In genomic region chr18:3397786-3398185, GRCh38 we compare ENCODE assay signal across 20 cellular contexts. TPM values are rescaled to one million over a fixed set of nuclear protein-coding genes. Genes with fewer than 3 reads are reported as not detected.
DNase-seq lines count a peak whose midpoint lies in the region; ATAC-seq and TF ChIP-seq lines count a peak whose summit lies in the region.
"Had no signal": no experiment of that assay in that cellular context is flagged by ENCODE, and none has a peak within 500 bp of the region (broad histone marks: within the 10 kb centered on the region; RNA-seq: fewer than 3 reads in every experiment).

No MANE protein-coding gene starts in this region.

- DNase-seq in HT-29 (ENCODE audit: low spot score): peak; percentile 20
- peak; percentile 32 for DNase-seq in neural progenitor cell (ENCODE audit: low spot score)
- DNase-seq in NCI-H2107 treated with DMSO at 0.1 percent for 48 hours (lab: John Stamatoyannopoulos, UW; ENCODE audit: unreplicated experiment): no peak
- DNase-seq in right cardiac atrium: no peak
- DNase-seq in DMS153 treated with DMSO at 0.1 percent for 48 hours (lab: John Stamatoyannopoulos, UW; ENCODE audit: unreplicated experiment): no peak
- no peak for DNase-seq in cerebellum (ENCODE audit: low spot score)
- DNase-seq: CD8-positive, alpha-beta T cell; DMS79 treated with DMSO at 0.1 percent for 48 hours; HFFc6; NCI-H1048; NCI-H1436 treated with DMSO at 0.1 percent for 48 hours; NCI-H2029; NCI-H2171 treated with DMSO at 0.1 percent for 48 hours; NCI-H446; NCI-H748 treated with DMSO at 0.1 percent for 48 hours had no signal

- no peaks in the 10 kb centered on the region for H3K36me3 ChIP-seq in neural progenitor cell
- H3K36me3 ChIP-seq: BLaER1, SJSA1 had no signal

- no peak overlapping the region for H2AFZ ChIP-seq in neural progenitor cell (replicated peaks)

- WGBS in right cardiac atrium: 97% methylated on average over 2 of the region's 2 CpGs

- H3K9me3 ChIP-seq in neural progenitor cell (ENCODE audit: low read depth) (no peaks in the 10 kb centered on the region), right cardiac atrium (ENCODE audit: control insufficient read depth, low read length) (peaks cover 7% of the 10 kb centered on the region)

- no peaks in the 10 kb centered on the region for H3K79me2 ChIP-seq in neural progenitor cell (ENCODE audit: low read depth)

- H3K4me3 ChIP-seq in neural progenitor cell (no peak overlapping the region), right cardiac atrium (ENCODE audit: low read length) (no peak overlapping the region)
- H3K4me3 ChIP-seq: BLaER1, SJSA1 had no signal

- H3K27ac ChIP-seq in C4-2B (peak overlapping the region; percentile 64; the same call in 1 of the 2 replicates), angular gyrus (ENCODE audit: low read depth, low read length) (peak overlapping the region; percentile 99), neural progenitor cell (no peak overlapping the region), right cardiac atrium (ENCODE audit: low read length) (no peak overlapping the region)
- H3K27ac ChIP-seq: BLaER1, KMS-11, SJSA1 had no signal

- no peak for ATAC-seq in right cardiac atrium
- ATAC-seq: CD8-positive, alpha-beta T cell had no signal

- TF ChIP-seq CTCF in C4-2B (conservative IDR thresholded peaks at IDR 0.05): no peak
- no peak for TF ChIP-seq CTCF in neural progenitor cell (IDR thresholded peaks at IDR 0.05)

- peak overlapping the region; percentile 7 for H3K4me3 Mint-ChIP-seq in neural progenitor cell
- H3K4me3 Mint-ChIP-seq: CD8-positive, alpha-beta T cell; HFFc6 had no signal

- peaks cover 12% of the 10 kb centered on the region for H3K9me3 Mint-ChIP-seq in neural progenitor cell

- H3K4me1 ChIP-seq in neural progenitor cell (peaks cover 17% of the 10 kb centered on the region), right cardiac atrium (ENCODE audit: control insufficient read depth, insufficient read depth, low read length) (no peaks in the 10 kb centered on the region)
- H3K4me1 ChIP-seq: SJSA1 had no signal

- peaks cover 12% of the 10 kb centered on the region for H3K4me1 Mint-ChIP-seq in neural progenitor cell

- H3K27me3 ChIP-seq in neural progenitor cell (no peaks in the 10 kb centered on the region), right cardiac atrium (ENCODE audit: control insufficient read depth, insufficient read depth) (no peaks in the 10 kb centered on the region)
- H3K27me3 ChIP-seq: BLaER1, SJSA1 had no signal

- intact Hi-C loops in right cardiac atrium (cut with DNase I): no loop called here

- H3K4me2 ChIP-seq in neural progenitor cell: no peak overlapping the region
- H3K4me2 ChIP-seq: BLaER1, KMS-11 had no signal

- no peaks in the 10 kb centered on the region for H3K36me3 Mint-ChIP-seq in neural progenitor cell
- H3K36me3 Mint-ChIP-seq: CD8-positive, alpha-beta T cell had no signal

- H3K27me3 Mint-ChIP-seq in neural progenitor cell (ENCODE audit: insufficient read depth, low read depth): no peaks in the 10 kb centered on the region

- no peaks in the 10 kb centered on the region for H4K20me1 ChIP-seq in neural progenitor cell (ENCODE audit: low read depth)
- H4K20me1 ChIP-seq: BLaER1 had no signal

- H3F3A ChIP-seq in neural progenitor cell (ENCODE audit: low read depth): peaks cover 11% of the 10 kb centered on the region

- H3K9ac ChIP-seq in neural progenitor cell: no peak overlapping the region
- H3K9ac ChIP-seq: BLaER1, KMS-11 had no signal

- peak overlapping the region; percentile 3 for H3K27ac Mint-ChIP-seq in neural progenitor cell
- H3K27ac Mint-ChIP-seq: CD8-positive, alpha-beta T cell; HFFc6 had no signal

RNA-seq across cellular contexts. Expression of gene TGIF1, which starts 52.2 kb away (rescaled TPM):
- 241 and 264 TPM in 2 replicates for total RNA-seq in HT-29 (2014; rRNA removed; shearing (Covaris generic))
- 260 and 261 TPM in 2 replicates for total RNA-seq in neural progenitor cell (ENCODE audit: low replicate concordance)
- 10 to 100 TPM; 11.4 to 19.2 (median 12.8) TPM for total RNA-seq in right cardiac atrium
- polyA plus RNA-seq in right cardiac atrium: 12.1 TPM
- total RNA-seq in cerebellum: 30.3 TPM

Comparison
In these comparisons a context has a peak if more than half of its experiments do, and no peak if none do; other contexts are left out.
1. H3K27ac ChIP-seq: peak in C4-2B (single experiment) and angular gyrus (single experiment); none in neural progenitor cell (single experiment) and right cardiac atrium (single experiment).
2. DNase-seq: peak in HT-29 (single experiment) and neural progenitor cell (single experiment); none in NCI-H2107 treated with DMSO at 0.1 percent for 48 hours (single experiment), right cardiac atrium (0 of 3), DMS153 treated with DMSO at 0.1 percent for 48 hours (single experiment) and cerebellum (single experiment).